1 cellular context compared by ENCODE assay signal in genomic region chr13:30898721-30899188, GRCh38.
TF ChIP-seq lines count a peak whose summit lies in the region.

No MANE protein-coding gene starts in this region.

TF ChIP-seq in GM23338, 12 proteins besides CTCF, POLR2A, EP300 and RAD21 (continued from another document):
- TF ChIP-seq ETS1 (IDR thresholded peaks at IDR 0.05): no peak
- no peak for TF ChIP-seq REST (IDR thresholded peaks at IDR 0.05; ENCODE audit: unreplicated experiment)
- no peak for TF ChIP-seq ZNF114 (CRISPR knock-in tag; IDR thresholded peaks at IDR 0.05)
- TF ChIP-seq JUNB (IDR thresholded peaks at IDR 0.05; ENCODE audit: unreplicated experiment): no peak
- no peak for TF ChIP-seq ZNF331 (CRISPR knock-in tag; IDR thresholded peaks at IDR 0.05; ENCODE audit: low read depth)
- no peak for TF ChIP-seq EZH2phosphoT487 (IDR thresholded peaks at IDR 0.05; ENCODE audit: unreplicated experiment)
- TF ChIP-seq STAT1 (IDR thresholded peaks at IDR 0.05; ENCODE audit: unreplicated experiment): no peak
- no peak for TF ChIP-seq POLR2AphosphoS5 (IDR thresholded peaks at IDR 0.05; ENCODE audit: low read depth)
